ENCODE assay signal across 14 cellular contexts in the genomic region with DNA sequence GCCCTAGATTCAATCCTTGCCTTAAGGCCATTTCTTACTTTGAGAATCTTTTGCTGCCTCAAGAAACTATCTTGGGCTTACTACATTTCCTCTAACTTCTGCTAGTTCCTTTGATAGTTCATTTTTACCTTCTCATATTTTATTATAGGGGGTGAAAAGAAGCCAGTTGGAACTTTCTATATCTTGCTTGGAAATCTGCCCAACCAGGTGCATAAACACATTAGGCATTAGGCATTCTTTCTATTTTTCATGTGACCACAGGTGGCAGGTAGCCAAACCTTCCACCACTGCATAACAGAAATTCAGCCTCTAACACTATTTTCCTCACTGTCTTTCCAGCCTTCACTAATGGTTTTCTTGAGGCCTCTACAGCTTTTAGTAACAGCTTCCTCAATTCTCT.
A peak's percentile ranks its signal among the peaks of the same experiment; 100 is the strongest.
DNase-seq lines count a peak whose midpoint lies in the region; ATAC-seq and TF ChIP-seq lines count a peak whose summit lies in the region.
"Had no signal": no experiment of that assay in that cellular context is flagged by ENCODE, and none has a peak within 500 bp of the region (broad histone marks: within the 10 kb centered on the region; RNA-seq: fewer than 3 reads in every experiment).

No MANE protein-coding gene starts in this region.

- H3K4me1 ChIP-seq in PC-3 (ENCODE audit: insufficient read depth, low read length): peaks cover 13% of the 10 kb centered on the region
- H3K4me1 ChIP-seq: testis had no signal

- no TSS peak for BruUV-seq in PC-3 (replicated peaks; lab: Mats Ljungman, UMichigan)

- DNase-seq in DMS53 (lab: John Stamatoyannopoulos, UW) (peak; percentile 76), NCI-H128 (lab: John Stamatoyannopoulos, UW; ENCODE audit: unreplicated experiment) (peak; percentile 54), PC-3 (peak; percentile 93), iPS-NIHi11 (ENCODE audit: low spot score) (peak; percentile 26), germinal center (ENCODE audit: low spot score) (no peak)
- DNase-seq: DMS 273 treated with DMSO at 0.1 percent for 48 hours; dorsolateral prefrontal cortex; naive thymus-derived CD4-positive, alpha-beta T cell; NCI-H1694; testis had no signal

- CTCF ChIA-PET in PC-3 (lab: Charles Lee): no interaction called here

- no peak overlapping the region for H2AFZ ChIP-seq in PC-3 (ENCODE audit: low read length)

- intact Hi-C loops in PC-3 (cut with micrococcal nuclease): no loop called here

- H3K27ac ChIP-seq in PC-3 (ENCODE audit: low read length): no peak overlapping the region
- H3K27ac ChIP-seq: dorsolateral prefrontal cortex, testis had no signal

- POLR2A ChIA-PET in PC-3 (lab: Charles Lee; ENCODE audit: unreplicated experiment): no interaction called here

- no peak overlapping the region for H3K4me3 ChIP-seq in PC-3 (ENCODE audit: low read length)
- H3K4me3 ChIP-seq: dorsolateral prefrontal cortex, testis had no signal

- no peak for TF ChIP-seq CTCF in PC-3 (conservative IDR thresholded peaks at IDR 0.05; ENCODE audit: low read depth, low read length)

- 0 out of 2 replicates have a peak, but pooled peaks cover 3% of the 10 kb centered on the region for H3K27me3 ChIP-seq in PC-3 (ENCODE audit: low read length)
- H3K27me3 ChIP-seq: testis had no signal

- H3F3A ChIP-seq in PC-3 (ENCODE audit: low read length, unreplicated experiment): no peaks in the 10 kb centered on the region

- no peak overlapping the region for H3K9ac ChIP-seq in PC-3 (ENCODE audit: low read length)

- H3K9me2 ChIP-seq in PC-3 (replicated peaks; ENCODE audit: low read length): no peaks in the 10 kb centered on the region

- no peaks in the 10 kb centered on the region for H3K79me2 ChIP-seq in PC-3 (ENCODE audit: low read length)

- H3K9me3 ChIP-seq in PC-3 (ENCODE audit: low read length): no peaks in the 10 kb centered on the region
- H3K9me3 ChIP-seq: testis had no signal

- 0 out of 2 replicates have a peak overlapping the region, but pooled peaks have one; percentile 1 for H3K4me2 ChIP-seq in PC-3 (ENCODE audit: low read length)

- ATAC-seq in PC-3 (no peak), GM18909 (IDR thresholded peaks at IDR 0.05; ENCODE audit: poor library complexity, unreplicated experiment) (no peak), GM21825 (IDR thresholded peaks at IDR 0.05; ENCODE audit: unreplicated experiment) (no peak), HG03432 (IDR thresholded peaks at IDR 0.05; ENCODE audit: unreplicated experiment) (no peak)
- ATAC-seq: naive thymus-derived CD4-positive, alpha-beta T cell; SK-N-SH treated with all-trans-retinoic acid at 6 μM for 48 hours had no signal

- H4K20me1 ChIP-seq in PC-3 (ENCODE audit: low read length): no peaks in the 10 kb centered on the region

- no peaks in the 10 kb centered on the region for H3K36me3 ChIP-seq in PC-3 (ENCODE audit: low read depth, low read length)
